In genomic region chrX:13380230-13380629, GRCh38 we compare ENCODE assay signal across 13 cellular contexts.
DNase-seq lines count a peak whose midpoint lies in the region; ATAC-seq, FAIRE-seq and TF ChIP-seq lines count a peak whose summit lies in the region.
"Had no signal": no experiment of that assay in that cellular context is flagged by ENCODE, and none has a peak within 500 bp of the region (broad histone marks: within the 10 kb centered on the region; RNA-seq: fewer than 3 reads in every experiment).

No MANE protein-coding gene starts in this region.

- peak overlapping the region; percentile 66 for H3K18ac ChIP-seq in IMR-90 (ENCODE audit: low read depth, low read length)

- H4K91ac ChIP-seq in IMR-90 (ENCODE audit: insufficient read depth, low read depth, low read length), result no peak overlapping the region; the same call in 1 of the 2 replicates

- H3K4ac ChIP-seq in IMR-90 (ENCODE audit: low read depth, low read length), result peak overlapping the region; percentile 50; the same call in 1 of the 2 replicates

- peak overlapping the region; percentile 11 for H2BK5ac ChIP-seq in IMR-90 (ENCODE audit: low read depth, low read length, poor library complexity, severe bottlenecking)

- no peak for TF ChIP-seq CTCF in IMR-90 (conservative IDR thresholded peaks at IDR 0.05; ENCODE audit: low read depth, low read length)
- no peak for TF ChIP-seq CTCF in bronchial epithelial cell (IDR thresholded peaks at IDR 0.05; ENCODE audit: insufficient read depth, low read length, severe bottlenecking)
- no peak for TF ChIP-seq CTCF in progenitor cell of endocrine pancreas (IDR thresholded peaks at IDR 0.05; ENCODE audit: unreplicated experiment)

- peak; percentile 76 for DNase-seq in ELR (ENCODE audit: low read depth)
- peak; percentile 69 for DNase-seq in IMR-90
- peak; percentile 89 for DNase-seq in bronchial epithelial cell (ENCODE audit: low read depth)
- peak; percentile 33 for DNase-seq in kidney tubule cell (ENCODE audit: low spot score)
- DNase-seq in progenitor cell of endocrine pancreas (ENCODE audit: low spot score, unreplicated experiment), result no peak
- DNase-seq in 8988T, result no peak
- DNase-seq: adrenal gland; CD4-positive, alpha-beta T cell; MG63; nephron progenitor cell had no signal

- H2AK5ac ChIP-seq in IMR-90 (ENCODE audit: low read depth, low read length), result peak overlapping the region; percentile 11; the same call in 1 of the 2 replicates

- H3K36me3 ChIP-seq in IMR-90 (ENCODE audit: control insufficient read depth, insufficient read depth, low read length) (no peaks in the 10 kb centered on the region), bronchial epithelial cell (ENCODE audit: control insufficient read depth, insufficient read depth, low read length) (no peaks in the 10 kb centered on the region)
- H3K36me3 ChIP-seq: adrenal gland, MG63, suprapubic skin had no signal

- H3K4me1 ChIP-seq in IMR-90 (ENCODE audit: control insufficient read depth, insufficient read depth, low read length), result peaks cover 11% of the 10 kb centered on the region

- intact Hi-C loops in IMR-90 (cut with micrococcal nuclease), result loop anchor here (2.0 kb wide), 1 partner anchor 19 kb away; no protein-coding TSS in a partner anchor

- POLR2A ChIA-PET in IMR-90 (lab: Charles Lee; ENCODE audit: unreplicated experiment), result no interaction called here

- peak overlapping the region; percentile 30; the same call in 1 of the 3 replicates for H2BK15ac ChIP-seq in IMR-90 (ENCODE audit: low read depth, low read length)

- no peak overlapping the region for H2AK9ac ChIP-seq in IMR-90 (replicated peaks; ENCODE audit: low read depth, low read length, poor library complexity)

- TF ChIP-seq RAD21 in IMR-90 (IDR thresholded peaks at IDR 0.05; ENCODE audit: low read length), result no peak

- no peaks in the 10 kb centered on the region for H4K20me1 ChIP-seq in IMR-90 (ENCODE audit: insufficient read depth, low read length)

- CTCF ChIA-PET in IMR-90 (lab: Yijun Ruan, JAX), result no interaction called here

- no peak overlapping the region for H3K56ac ChIP-seq in IMR-90 (ENCODE audit: extremely low read depth, insufficient read depth, low read length)

- FAIRE-seq in bronchial epithelial cell (lab: Jason Lieb, UNC), result no peak
- FAIRE-seq: G401.6 had no signal

- H2BK120ac ChIP-seq in IMR-90 (ENCODE audit: low read depth, low read length), result peak overlapping the region; percentile 47; the same call in 1 of the 2 replicates

- dilution Hi-C loops in IMR-90 (cut with HindIII; ENCODE audit: low sequenced_read_pairs, unreplicated experiment), result no loop called here

- no peak overlapping the region for H3K4me3 Mint-ChIP-seq in progenitor cell of endocrine pancreas (ENCODE audit: low read depth)
- H3K4me3 Mint-ChIP-seq: CD4-positive, alpha-beta T cell; nephron progenitor cell had no signal

- H3K79me1 ChIP-seq in IMR-90 (ENCODE audit: low read depth in 1 of 2, low read length in 2 of 2), result no peaks in the 10 kb centered on the region

- H4K8ac ChIP-seq in IMR-90 (ENCODE audit: low read depth in 2 of 2, low read length in 2 of 2), result peak overlapping the region in 1 of 2 experiments; percentile 60; a peak in 2 of 4 replicates

- no peak overlapping the region for H3K4me3 ChIP-seq in IMR-90 (ENCODE audit: insufficient read depth, low read depth, low read length)
- H3K4me3 ChIP-seq in bronchial epithelial cell (ENCODE audit: low read depth, low read length), result no peak overlapping the region
- H3K4me3 ChIP-seq: adrenal gland, MG63, suprapubic skin had no signal

- no peak overlapping the region for H2AFZ ChIP-seq in IMR-90 (replicated peaks; ENCODE audit: low read length, poor library complexity)

- TF ChIP-seq POLR2A in IMR-90 (IDR thresholded peaks at IDR 0.05; ENCODE audit: low read depth, low read length), result no peak

- no CpG with 5 or more reads among the region's 2 CpGs for WGBS in IMR-90 (ENCODE audit: extremely low coverage in 2 of 2, insufficient read length in 1 of 2), 2 experiments

- H4K5ac ChIP-seq in IMR-90 (ENCODE audit: low read depth, low read length), result peak overlapping the region; percentile 44

- H3K36me3 Mint-ChIP-seq in progenitor cell of endocrine pancreas (ENCODE audit: insufficient read depth), result no peaks in the 10 kb centered on the region

- H3K27me3 ChIP-seq in IMR-90 (ENCODE audit: control insufficient read depth, insufficient read depth, low read length) (no peaks in the 10 kb centered on the region), bronchial epithelial cell (ENCODE audit: control insufficient read depth, insufficient read depth, low read length) (no peaks in the 10 kb centered on the region)
- H3K27me3 ChIP-seq: adrenal gland, MG63, suprapubic skin had no signal

- peaks cover 9% of the 10 kb centered on the region for H3K4me1 Mint-ChIP-seq in progenitor cell of endocrine pancreas (ENCODE audit: low read depth)

- peaks cover 19% of the 10 kb centered on the region for H3K9me3 Mint-ChIP-seq in progenitor cell of endocrine pancreas (ENCODE audit: low read depth)
- H3K9me3 Mint-ChIP-seq: CD4-positive, alpha-beta T cell had no signal

- H3K9me3 ChIP-seq in IMR-90 (ENCODE audit: control insufficient read depth, insufficient read depth, low read length), result no peaks in the 10 kb centered on the region
- H3K9me3 ChIP-seq: adrenal gland, MG63, suprapubic skin had no signal

- ATAC-seq in IMR-90 (ENCODE audit: low read depth), result no peak
- ATAC-seq in GM21381 (IDR thresholded peaks at IDR 0.05; ENCODE audit: unreplicated experiment), result no peak

- in situ Hi-C loops in IMR-90 (cut with MboI; ENCODE audit: low sequenced_read_pairs), result no loop called here

- H2BK20ac ChIP-seq in IMR-90 (ENCODE audit: low read depth, low read length), result 0 out of 2 replicates have a peak overlapping the region, but pooled peaks have one; percentile 60

- no peak overlapping the region for H3K14ac ChIP-seq in IMR-90 (replicated peaks; ENCODE audit: low read depth, low read length)

- H3K4me2 ChIP-seq in IMR-90 (ENCODE audit: low read depth, low read length), result no peak overlapping the region

- no peak overlapping the region for H3K9ac ChIP-seq in IMR-90 (ENCODE audit: low read depth, low read length)

- H3K27ac ChIP-seq in IMR-90 (ENCODE audit: insufficient read depth, low read length), result peak overlapping the region; percentile 27; the same call in 1 of the 2 replicates
- H3K27ac ChIP-seq: adrenal gland, suprapubic skin had no signal

- H3K9me1 ChIP-seq in IMR-90 (ENCODE audit: insufficient read depth, low read length), result no peaks in the 10 kb centered on the region

- H3K27ac Mint-ChIP-seq in progenitor cell of endocrine pancreas, result no peak overlapping the region
- H3K27ac Mint-ChIP-seq: CD4-positive, alpha-beta T cell; nephron progenitor cell had no signal

- H3K27me3 Mint-ChIP-seq in progenitor cell of endocrine pancreas, result no peaks in the 10 kb centered on the region
- H3K27me3 Mint-ChIP-seq: CD4-positive, alpha-beta T cell had no signal

- no peak overlapping the region for H3K23ac ChIP-seq in IMR-90 (ENCODE audit: low read depth, low read length)

- no TSS peak for BruUV-seq in IMR-90 (replicated peaks; lab: Mats Ljungman, UMichigan)

TF ChIP-seq in IMR-90, 13 proteins besides CTCF, POLR2A, EP300 and RAD21:
- 0 out of 2 replicates have a peak, but pooled peaks have one; percentile 13 for TF ChIP-seq CEBPB (IDR thresholded peaks at IDR 0.05; ENCODE audit: low read depth, low read length)
- TF ChIP-seq BHLHE40 (IDR thresholded peaks at IDR 0.05; ENCODE audit: low read depth, low read length), result no peak
- TF ChIP-seq RFX5 (IDR thresholded peaks at IDR 0.05; ENCODE audit: low read depth, low read length), result no peak
- TF ChIP-seq, protein P1, sequence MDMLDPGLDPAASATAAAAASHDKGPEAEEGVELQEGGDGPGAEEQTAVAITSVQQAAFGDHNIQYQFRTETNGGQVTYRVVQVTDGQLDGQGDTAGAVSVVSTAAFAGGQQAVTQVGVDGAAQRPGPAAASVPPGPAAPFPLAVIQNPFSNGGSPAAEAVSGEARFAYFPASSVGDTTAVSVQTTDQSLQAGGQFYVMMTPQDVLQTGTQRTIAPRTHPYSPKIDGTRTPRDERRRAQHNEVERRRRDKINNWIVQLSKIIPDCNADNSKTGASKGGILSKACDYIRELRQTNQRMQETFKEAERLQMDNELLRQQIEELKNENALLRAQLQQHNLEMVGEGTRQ (IDR thresholded peaks at IDR 0.05; ENCODE audit: low read depth, low read length), result no peak
TF ChIP-seq in IMR-90: peak in this region for 1.

Comparison
In these comparisons a context has a peak if more than half of its experiments do, and no peak if none do; other contexts are left out.
1. DNase-seq: peak in ELR (single experiment), IMR-90 (single experiment), bronchial epithelial cell (single experiment) and kidney tubule cell (single experiment); none in progenitor cell of endocrine pancreas (single experiment) and 8988T (single experiment).